Comparison of ENCODE assay signal across 1 cellular context in genomic region chr10:108638225-108638624, GRCh38.
TF ChIP-seq lines count a peak whose summit lies in the region.

No MANE protein-coding gene starts in this region.

TF ChIP-seq in SK-N-SH treated with all-trans-retinoic acid at 6 μM for 48 hours, 23 proteins besides CTCF, POLR2A, EP300 and RAD21 (continued from another document):
- TF ChIP-seq, protein P1, sequence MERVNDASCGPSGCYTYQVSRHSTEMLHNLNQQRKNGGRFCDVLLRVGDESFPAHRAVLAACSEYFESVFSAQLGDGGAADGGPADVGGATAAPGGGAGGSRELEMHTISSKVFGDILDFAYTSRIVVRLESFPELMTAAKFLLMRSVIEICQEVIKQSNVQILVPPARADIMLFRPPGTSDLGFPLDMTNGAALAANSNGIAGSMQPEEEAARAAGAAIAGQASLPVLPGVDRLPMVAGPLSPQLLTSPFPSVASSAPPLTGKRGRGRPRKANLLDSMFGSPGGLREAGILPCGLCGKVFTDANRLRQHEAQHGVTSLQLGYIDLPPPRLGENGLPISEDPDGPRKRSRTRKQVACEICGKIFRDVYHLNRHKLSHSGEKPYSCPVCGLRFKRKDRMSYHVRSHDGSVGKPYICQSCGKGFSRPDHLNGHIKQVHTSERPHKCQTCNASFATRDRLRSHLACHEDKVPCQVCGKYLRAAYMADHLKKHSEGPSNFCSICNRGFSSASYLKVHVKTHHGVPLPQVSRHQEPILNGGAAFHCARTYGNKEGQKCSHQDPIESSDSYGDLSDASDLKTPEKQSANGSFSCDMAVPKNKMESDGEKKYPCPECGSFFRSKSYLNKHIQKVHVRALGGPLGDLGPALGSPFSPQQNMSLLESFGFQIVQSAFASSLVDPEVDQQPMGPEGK (CRISPR knock-in tag; IDR thresholded peaks at IDR 0.05; ENCODE audit: borderline replicate concordance): no peak
- TF ChIP-seq SNAI2 (CRISPR knock-in tag; IDR thresholded peaks at IDR 0.05) (no peak), CSDC2 (CRISPR knock-in tag; IDR thresholded peaks at IDR 0.05) (no peak), CREB5 (CRISPR knock-in tag; IDR thresholded peaks at IDR 0.05; ENCODE audit: low read depth) (no peak), ZC3H10 (CRISPR knock-in tag; IDR thresholded peaks at IDR 0.05) (no peak)
